In genomic region chr10:97788552-97789442, GRCh38 we compare ENCODE assay signal across 1 cellular context.
TF ChIP-seq lines count a peak whose summit lies in the region.

No MANE protein-coding gene starts in this region.

TF ChIP-seq in K562, 482 proteins besides CTCF, POLR2A, EP300 and RAD21 (continued from another document and continues in another):
- no peak for TF ChIP-seq ZNF75A (CRISPR knock-in tag; IDR thresholded peaks at IDR 0.05)
- no peak for TF ChIP-seq L3MBTL2 (IDR thresholded peaks at IDR 0.05)
- no peak for TF ChIP-seq STAT5B (CRISPR knock-in tag; IDR thresholded peaks at IDR 0.05)
- no peak for TF ChIP-seq ZNF174 (CRISPR knock-in tag; IDR thresholded peaks at IDR 0.05)
- no peak for TF ChIP-seq E2F4 (CRISPR knock-in tag; IDR thresholded peaks at IDR 0.05; ENCODE audit: low read depth)
- no peak for TF ChIP-seq RFX1 (IDR thresholded peaks at IDR 0.05)
- TF ChIP-seq RB1 (IDR thresholded peaks at IDR 0.05; ENCODE audit: low read depth): no peak
- TF ChIP-seq FOXK1 (CRISPR knock-in tag; IDR thresholded peaks at IDR 0.05; ENCODE audit: borderline replicate concordance): no peak
- TF ChIP-seq ZBTB8A (IDR thresholded peaks at IDR 0.05; ENCODE audit: partially characterized antibody): no peak
- no peak for TF ChIP-seq ZNF436 (CRISPR knock-in tag; IDR thresholded peaks at IDR 0.05)
- peak; percentile 80 for TF ChIP-seq SPI1 (IDR thresholded peaks at IDR 0.05; ENCODE audit: borderline replicate concordance, low read depth, low read length)
- TF ChIP-seq TAF7 (tag; IDR thresholded peaks at IDR 0.05): no peak
- no peak for TF ChIP-seq IRF2 (CRISPR knock-in tag; IDR thresholded peaks at IDR 0.05)
- no peak for TF ChIP-seq HMBOX1 (IDR thresholded peaks at IDR 0.05)
- TF ChIP-seq NCOR1 (IDR thresholded peaks at IDR 0.05): peak; percentile 95
- no peak for TF ChIP-seq HDAC2 (IDR thresholded peaks at IDR 0.05)
- no peak for TF ChIP-seq PRPF4 (IDR thresholded peaks at IDR 0.05; ENCODE audit: insufficient read depth, low read depth, low read length, poor library complexity, severe bottlenecking)
- no peak for TF ChIP-seq NCOA6 (IDR thresholded peaks at IDR 0.05)
- peak; percentile 99 for TF ChIP-seq MEIS2 (IDR thresholded peaks at IDR 0.05; ENCODE audit: partially characterized antibody)
- no peak for TF ChIP-seq NR0B1 (IDR thresholded peaks at IDR 0.05; ENCODE audit: partially characterized antibody)
- no peak for TF ChIP-seq CBX1 (IDR thresholded peaks at IDR 0.05; ENCODE audit: low read depth)
- no peak for TF ChIP-seq POLR2AphosphoS2 (IDR thresholded peaks at IDR 0.05; ENCODE audit: low read length)
- no peak for TF ChIP-seq KLF1 (tag; IDR thresholded peaks at IDR 0.05)
- no peak for TF ChIP-seq ZNF277 (CRISPR knock-in tag; IDR thresholded peaks at IDR 0.05; ENCODE audit: borderline replicate concordance)
- TF ChIP-seq HNRNPK (IDR thresholded peaks at IDR 0.05; ENCODE audit: low read depth, low read length, poor library complexity, severe bottlenecking): no peak
- TF ChIP-seq FOXA3 (CRISPR knock-in tag; conservative IDR thresholded peaks at IDR 0.05 in 1 of 2, IDR thresholded peaks at IDR 0.05 in 1 of 2): no peak
- 0 out of 2 replicates have a peak, but pooled peaks have one; percentile 52 for TF ChIP-seq ZBTB9 (CRISPR knock-in tag; IDR thresholded peaks at IDR 0.05)
- no peak for TF ChIP-seq POU5F1 (IDR thresholded peaks at IDR 0.05; ENCODE audit: borderline replicate concordance, low read depth, low read length, partially characterized antibody)
- TF ChIP-seq MTA1 (IDR thresholded peaks at IDR 0.05; ENCODE audit: borderline replicate concordance): 0 out of 2 replicates have a peak, but pooled peaks have one; percentile 36
- TF ChIP-seq THRB (CRISPR knock-in tag; conservative IDR thresholded peaks at IDR 0.05): no peak
- no peak for TF ChIP-seq ZNF347 (CRISPR knock-in tag; IDR thresholded peaks at IDR 0.05; ENCODE audit: low read depth)
- TF ChIP-seq HNRNPLL (IDR thresholded peaks at IDR 0.05; ENCODE audit: low read depth, low read length, poor library complexity, severe bottlenecking): no peak
- peak; percentile 87 for TF ChIP-seq PML (IDR thresholded peaks at IDR 0.05; ENCODE audit: low read length)
- no peak for TF ChIP-seq KLF10 (CRISPR knock-in tag; IDR thresholded peaks at IDR 0.05)
- no peak for TF ChIP-seq SRSF7 (optimal IDR thresholded peaks at IDR 0.05; ENCODE audit: low read depth, low read length)
- TF ChIP-seq SMARCA4 (IDR thresholded peaks at IDR 0.05): peak; percentile 91
- no peak for TF ChIP-seq ERF (CRISPR knock-in tag; IDR thresholded peaks at IDR 0.05)
- no peak for TF ChIP-seq ZNF354B (CRISPR knock-in tag; IDR thresholded peaks at IDR 0.05)
- no peak for TF ChIP-seq ZNF311 (CRISPR knock-in tag; IDR thresholded peaks at IDR 0.05)
- no peak for TF ChIP-seq MLLT1 (IDR thresholded peaks at IDR 0.05)
- no peak for TF ChIP-seq HEY1 (CRISPR knock-in tag; IDR thresholded peaks at IDR 0.05; ENCODE audit: borderline replicate concordance)
- TF ChIP-seq ZNF561 (CRISPR knock-in tag; conservative IDR thresholded peaks at IDR 0.05): no peak
- no peak for TF ChIP-seq HDGF (IDR thresholded peaks at IDR 0.05)
- no peak for TF ChIP-seq ILK (tag; IDR thresholded peaks at IDR 0.05; ENCODE audit: borderline replicate concordance, low read depth)
- TF ChIP-seq ETV6 (IDR thresholded peaks at IDR 0.05; ENCODE audit: borderline replicate concordance in 1 of 2, low read depth in 2 of 2, low read length in 1 of 2): peak in 1 of 2 experiments; percentile 65; a peak in 2 of 4 replicates
- TF ChIP-seq ETV6 (CRISPR knock-in tag; IDR thresholded peaks at IDR 0.05; ENCODE audit: borderline replicate concordance): no peak
- TF ChIP-seq CHD2 (IDR thresholded peaks at IDR 0.05; ENCODE audit: low read depth, low read length): peak; percentile 39; the same call in 1 of the 2 replicates
- no peak for TF ChIP-seq ZNF445 (CRISPR knock-in tag; IDR thresholded peaks at IDR 0.05; ENCODE audit: low read depth)
- TF ChIP-seq SMC3 (conservative IDR thresholded peaks at IDR 0.05; ENCODE audit: insufficient read depth, low read depth, low read length): no peak
- no peak for TF ChIP-seq NONO (IDR thresholded peaks at IDR 0.05; ENCODE audit: low read depth in 2 of 2, low read length in 1 of 2)
- TF ChIP-seq JUND (IDR thresholded peaks at IDR 0.05; ENCODE audit: borderline replicate concordance, low read depth, low read length): peak; percentile 46; the same call in 1 of the 2 replicates
- no peak; the same call in 2 of the 3 replicates for TF ChIP-seq JUND (tag; IDR thresholded peaks at IDR 0.05; ENCODE audit: borderline replicate concordance, low read depth, low read length)
- TF ChIP-seq CGGBP1 (CRISPR knock-in tag; IDR thresholded peaks at IDR 0.05): no peak
- TF ChIP-seq POLR2H (tag; IDR thresholded peaks at IDR 0.05; ENCODE audit: low read depth): no peak
- no peak for TF ChIP-seq ZNF780A (CRISPR knock-in tag; IDR thresholded peaks at IDR 0.05)
- no peak for TF ChIP-seq ATF6 (CRISPR knock-in tag; IDR thresholded peaks at IDR 0.05)
- peak; percentile 91 for TF ChIP-seq TFAP4 (CRISPR knock-in tag; IDR thresholded peaks at IDR 0.05; ENCODE audit: borderline replicate concordance)
- peak; percentile 85 for TF ChIP-seq NFIC (IDR thresholded peaks at IDR 0.05)
- peak; percentile 90 for TF ChIP-seq TAL1 (IDR thresholded peaks at IDR 0.05)
- TF ChIP-seq SNRNP70 (optimal IDR thresholded peaks at IDR 0.05; ENCODE audit: low read depth, low read length): no peak
- TF ChIP-seq SMAD3 (CRISPR knock-in tag; conservative IDR thresholded peaks at IDR 0.05): no peak
- no peak for TF ChIP-seq ZNF507 (tag; conservative IDR thresholded peaks at IDR 0.05)
- no peak for TF ChIP-seq USF2 (CRISPR knock-in tag; IDR thresholded peaks at IDR 0.05)
- no peak for TF ChIP-seq DIDO1 (tag; IDR thresholded peaks at IDR 0.05; ENCODE audit: low read depth)
- TF ChIP-seq ZNF140 (CRISPR knock-in tag; IDR thresholded peaks at IDR 0.05): no peak
- no peak for TF ChIP-seq ZNF695 (CRISPR knock-in tag; IDR thresholded peaks at IDR 0.05)
- TF ChIP-seq XRCC3 (IDR thresholded peaks at IDR 0.05): no peak
- no peak for TF ChIP-seq EP400 (IDR thresholded peaks at IDR 0.05)
- no peak for TF ChIP-seq FUS (optimal IDR thresholded peaks at IDR 0.05; ENCODE audit: low read depth, low read length)
- TF ChIP-seq GATAD2B (IDR thresholded peaks at IDR 0.05; ENCODE audit: borderline replicate concordance): peak; percentile 90
- peak; percentile 85 for TF ChIP-seq TRIM24 (IDR thresholded peaks at IDR 0.05)
- TF ChIP-seq POLR2B (IDR thresholded peaks at IDR 0.05; ENCODE audit: low read depth, partially characterized antibody): no peak
- no peak for TF ChIP-seq ZC3H8 (IDR thresholded peaks at IDR 0.05)
